Comparison of ENCODE assay signal across 15 cellular contexts in the genomic region with DNA sequence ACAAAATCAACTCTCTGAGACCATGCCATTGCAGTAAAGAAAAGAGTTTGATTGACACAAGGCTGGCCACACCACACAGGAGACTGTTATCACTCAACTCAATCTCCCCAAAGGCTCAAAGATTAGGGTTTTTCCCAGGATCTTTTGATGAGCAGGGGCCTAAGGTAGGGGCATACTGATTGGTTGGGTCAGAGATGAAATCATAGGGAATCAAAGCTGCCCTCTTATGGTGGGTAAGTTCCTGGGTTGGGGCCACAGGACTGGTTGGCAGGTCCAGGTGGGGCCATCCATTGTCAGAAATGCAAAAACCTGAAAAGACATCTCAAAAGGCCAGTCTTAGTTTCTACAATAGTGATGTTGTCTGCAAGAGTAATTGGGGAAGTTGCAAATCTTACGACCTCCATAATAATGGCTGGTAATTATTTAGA.
"Had no signal": no experiment of that assay in that cellular context is flagged by ENCODE, and none has a peak within 500 bp of the region (broad histone marks: within the 10 kb centered on the region; RNA-seq: fewer than 3 reads in every experiment).

No MANE protein-coding gene starts in this region.

- H3K27ac Mint-ChIP-seq: activated B cell treated with CpG ODN at 0.5 μM for 24 hours; activated CD4-positive, alpha-beta T cell treated with anti-CD3 and anti-CD28 coated beads, Interleukin-2, amount 10 ng/mL, durations not matched to agents 24 days and 14 days; activated T-helper 1 cell treated with anti-CD3 and anti-CD28 coated beads, Interleukin-12 subunit alpha, Interleukin-12 subunit beta, Interleukin-2, Interleukin-4 antibody, amounts not matched to agents 30 ng/mL and 10 ng/mL and 1 ng/mL, durations not matched to agents 14 hours and 24 hours and 36 hours; immature natural killer cell; natural killer cell; T-helper 1 cell treated with Interleukin-12 subunit alpha and Interleukin-12 subunit beta and Interleukin-4 antibody, amounts not matched to agents 30 μg/mL and 1 μg/mL, for 36 hours had no signal

- DNase-seq: activated B cell treated with CpG ODN at 0.5 μM for 24 hours; activated CD4-positive, alpha-beta T cell treated with anti-CD3 and anti-CD28 coated beads, Interleukin-2, amount 10 ng/mL, durations not matched to agents 24 days and 14 days; activated naive CD4-positive, alpha-beta T cell; immature natural killer cell; left cardiac atrium; mucosa of descending colon; natural killer cell; stimulated activated CD4-positive, alpha-beta T cell treated with anti-CD3 and anti-CD28 coated beads, Interleukin-2, amount 100 ng/mL, for 48 hours; stimulated activated naive CD4-positive, alpha-beta T cell treated with Interleukin-2 at 50 U/mL for 16 hours; upper lobe of right lung had no signal

- H3K4me1 ChIP-seq: ascending aorta, upper lobe of right lung had no signal

- H3K27ac ChIP-seq: ascending aorta, hepatocyte, upper lobe of right lung had no signal

- H3K36me3 Mint-ChIP-seq: natural killer cell had no signal

- H3K4me2 ChIP-seq: hepatocyte had no signal

- H3K4me3 ChIP-seq: ascending aorta, hepatocyte, mucosa of descending colon, upper lobe of right lung had no signal

- H2AFZ ChIP-seq: hepatocyte had no signal

- H3K9me3 ChIP-seq: upper lobe of right lung had no signal

- H3K4me1 Mint-ChIP-seq: activated B cell treated with CpG ODN at 0.5 μM for 24 hours, natural killer cell had no signal

- ATAC-seq: left cardiac atrium, mucosa of descending colon, natural killer cell, upper lobe of right lung had no signal

- H3K36me3 ChIP-seq: ascending aorta, upper lobe of right lung had no signal

- H3K4me3 Mint-ChIP-seq: activated B cell treated with CpG ODN at 0.5 μM for 24 hours; activated CD4-positive, alpha-beta T cell treated with anti-CD3 and anti-CD28 coated beads, Interleukin-2, amount 10 ng/mL, durations not matched to agents 24 days and 14 days; activated T-helper 1 cell treated with anti-CD3 and anti-CD28 coated beads, Interleukin-12 subunit alpha, Interleukin-12 subunit beta, Interleukin-2, Interleukin-4 antibody, amounts not matched to agents 30 ng/mL and 10 ng/mL and 1 ng/mL, durations not matched to agents 14 hours and 24 hours and 36 hours; immature natural killer cell; natural killer cell; T-helper 1 cell treated with Interleukin-12 subunit alpha and Interleukin-12 subunit beta and Interleukin-4 antibody, amounts not matched to agents 30 μg/mL and 1 μg/mL, for 36 hours had no signal

- FAIRE-seq: colon had no signal

- H3K27me3 ChIP-seq: ascending aorta, hepatocyte, upper lobe of right lung had no signal
